22 cellular contexts compared by ENCODE assay signal in the genomic region with DNA sequence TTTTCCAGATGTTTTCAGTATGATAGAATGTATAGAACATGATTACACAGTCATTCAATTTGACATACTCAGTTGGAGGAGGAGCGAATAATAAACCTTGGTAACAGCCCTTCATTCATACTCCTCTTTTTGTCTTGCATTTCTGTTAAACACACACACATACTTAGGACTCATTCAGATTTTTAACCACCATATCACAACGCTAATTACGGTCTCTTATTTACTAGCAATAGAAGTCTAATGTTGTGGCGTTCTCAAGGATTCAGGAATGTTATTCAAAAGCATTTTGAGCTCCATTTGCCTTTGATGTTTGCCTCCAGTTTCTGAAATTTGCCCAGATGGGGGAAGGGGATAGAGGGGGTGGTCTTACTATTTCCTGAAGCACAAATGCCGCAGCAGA.
DNase-seq lines count a peak whose midpoint lies in the region; FAIRE-seq and TF ChIP-seq lines count a peak whose summit lies in the region.
"Had no signal": no experiment of that assay in that cellular context is flagged by ENCODE, and none has a peak within 500 bp of the region (broad histone marks: within the 10 kb centered on the region; RNA-seq: fewer than 3 reads in every experiment).

No MANE protein-coding gene starts in this region.

- H3K18ac ChIP-seq in neuronal stem cell (ENCODE audit: low read length): no peak overlapping the region

- peak; percentile 73 for FAIRE-seq in D721Med (lab: Jason Lieb, UNC)
- FAIRE-seq: G401.6, HTR-8/SVneo had no signal

- intact Hi-C loops in prostate gland (cut with DNase I): no loop called here

- no peak overlapping the region for H3K9ac ChIP-seq in neuronal stem cell (ENCODE audit: low read depth, low read length, poor library complexity)

- H3K4me3 Mint-ChIP-seq in glutamatergic neuron (ENCODE audit: unreplicated experiment): peak overlapping the region; percentile 69
- H3K4me3 Mint-ChIP-seq: IgD-negative memory B cell had no signal

- TF ChIP-seq POLR2A in prostate gland (IDR thresholded peaks at IDR 0.05): no peak

- peaks cover 9 to 53% of the 10 kb centered on the region in 2 donors for H3K4me1 ChIP-seq in neuronal stem cell (ENCODE audit: control insufficient read depth in 2 of 2, insufficient read depth in 1 of 2, low read depth in 1 of 2, low read length in 2 of 2)
- H3K4me1 ChIP-seq in prostate gland (replicated peaks): no peaks in the 10 kb centered on the region
- H3K4me1 ChIP-seq in HAP-1: peaks cover 32% of the 10 kb centered on the region

- no peak overlapping the region for H3K23ac ChIP-seq in neuronal stem cell (ENCODE audit: low read depth, low read length, poor library complexity)

- H3K79me1 ChIP-seq in neuronal stem cell (ENCODE audit: low read depth, low read length): no peaks in the 10 kb centered on the region

- H2BK12ac ChIP-seq in neuronal stem cell (ENCODE audit: low read length): no peak overlapping the region

- H3K27ac Mint-ChIP-seq in glutamatergic neuron (ENCODE audit: unreplicated experiment): peak overlapping the region; percentile 49
- H3K27ac Mint-ChIP-seq: IgD-negative memory B cell had no signal

- H2BK5ac ChIP-seq in neuronal stem cell (ENCODE audit: low read length): no peak overlapping the region

- peaks cover 19% of the 10 kb centered on the region for H3K4me1 Mint-ChIP-seq in glutamatergic neuron (ENCODE audit: low read depth, unreplicated experiment)
- H3K4me1 Mint-ChIP-seq: IgD-negative memory B cell had no signal

- peaks cover 3% of the 10 kb centered on the region for H3K27me3 Mint-ChIP-seq in glutamatergic neuron (ENCODE audit: unreplicated experiment)
- H3K27me3 Mint-ChIP-seq: IgD-negative memory B cell had no signal

- no peak for TF ChIP-seq CTCF in D721Med (IDR thresholded peaks at IDR 0.05; ENCODE audit: insufficient read depth, missing control alignments)
- no peak for TF ChIP-seq CTCF in glutamatergic neuron (IDR thresholded peaks at IDR 0.05; ENCODE audit: partially characterized antibody, unreplicated experiment)
- TF ChIP-seq CTCF in prostate gland (IDR thresholded peaks at IDR 0.05): no peak

- H3K27ac ChIP-seq in neuronal stem cell (replicated peaks; ENCODE audit: low read length) (no peak overlapping the region), prostate gland (no peak overlapping the region)
- H3K27ac ChIP-seq: C4-2B had no signal

- DNase-seq in D721Med (ENCODE audit: insufficient read length, low spot score) (no peak), NCI-H526 treated with DMSO at 0.1 percent for 48 hours (lab: John Stamatoyannopoulos, UW) (peak; percentile 32), glutamatergic neuron (no peak), neuronal stem cell (ENCODE audit: low spot score) (no peak), kidney tubule cell (ENCODE audit: low spot score) (no peak), prostate gland (ENCODE audit: low spot score) (no peak), NCI-H345 treated with DMSO at 0.1 percent for 48 hours (lab: John Stamatoyannopoulos, UW; ENCODE audit: unreplicated experiment) (no peak), HAP-1 (ENCODE audit: low spot score in 2 of 2) (no peak)
- DNase-seq: AML-193, HCEC 1CT, Karpas-422, NCI-H1092, NCI-H1436 treated with DMSO at 0.1 percent for 48 hours, NCI-H2029, PC-3, RPMI8226, SIG-M5 had no signal

- in situ Hi-C loops in HAP-1 (cut with MboI; ENCODE audit: low sequenced_read_pairs): no loop called here

- no peaks in the 10 kb centered on the region for H3K36me3 Mint-ChIP-seq in glutamatergic neuron (ENCODE audit: unreplicated experiment)

- H3K4ac ChIP-seq in neuronal stem cell (ENCODE audit: low read length): no peak overlapping the region

- H3K4me3 ChIP-seq in neuronal stem cell (ENCODE audit: low read length in 2 of 2) (no peak overlapping the region), prostate gland (no peak overlapping the region), HAP-1 (no peak overlapping the region)
- H3K4me3 ChIP-seq: MG63 had no signal

- H4K8ac ChIP-seq in neuronal stem cell (ENCODE audit: low read depth, low read length): no peak overlapping the region

- H4K91ac ChIP-seq in neuronal stem cell (ENCODE audit: low read depth, low read length, poor library complexity): no peak overlapping the region

- peaks cover 0 to 2% of the 10 kb centered on the region in 2 donors for H3K9me3 ChIP-seq in neuronal stem cell (replicated peaks in 1 of 2; ENCODE audit: control insufficient read depth in 2 of 2, insufficient read depth in 1 of 2, low read depth in 1 of 2, low read length in 2 of 2)
- H3K9me3 ChIP-seq in prostate gland: no peaks in the 10 kb centered on the region
- H3K9me3 ChIP-seq in HAP-1: no peaks in the 10 kb centered on the region
- H3K9me3 ChIP-seq: MG63 had no signal

- no peak overlapping the region for H3K14ac ChIP-seq in neuronal stem cell (ENCODE audit: low read length)

- no peak overlapping the region for H2BK15ac ChIP-seq in neuronal stem cell (ENCODE audit: low read length)

- no peaks in the 10 kb centered on the region for H3K9me3 Mint-ChIP-seq in glutamatergic neuron (ENCODE audit: unreplicated experiment)

- no peaks in the 10 kb centered on the region for H3K36me3 ChIP-seq in neuronal stem cell (replicated peaks in 1 of 2; ENCODE audit: control insufficient read depth in 2 of 2, insufficient read depth in 2 of 2, low read length in 2 of 2)
- no peaks in the 10 kb centered on the region for H3K36me3 ChIP-seq in prostate gland
- no peaks in the 10 kb centered on the region for H3K36me3 ChIP-seq in HAP-1 (replicated peaks)

- no CpG with 5 or more reads among the region's 5 CpGs for WGBS in neuronal stem cell (ENCODE audit: extremely low coverage in 2 of 2, insufficient read length in 2 of 2, insufficient replicate concordance in 1 of 2), 2 donors
- WGBS in prostate gland: 94% methylated on average over 5 of the region's 5 CpGs

- no peaks in the 10 kb centered on the region for H3K27me3 ChIP-seq in neuronal stem cell (ENCODE audit: control insufficient read depth in 3 of 3, insufficient read depth in 3 of 3, low read depth in 1 of 3, low read length in 3 of 3)
- no peaks in the 10 kb centered on the region for H3K27me3 ChIP-seq in prostate gland (replicated peaks; ENCODE audit: insufficient read depth)
- H3K27me3 ChIP-seq in HAP-1 (ENCODE audit: low read depth): 0 out of 2 replicates have a peak, but pooled peaks cover 4% of the 10 kb centered on the region
- H3K27me3 ChIP-seq: MG63 had no signal

- H2AK5ac ChIP-seq in neuronal stem cell (ENCODE audit: low read depth, low read length): no peak overlapping the region

- H2BK120ac ChIP-seq in neuronal stem cell (ENCODE audit: low read depth, low read length): no peak overlapping the region

- no peak overlapping the region for H3K4me2 ChIP-seq in neuronal stem cell (ENCODE audit: insufficient read depth, low read length, poor library complexity, severe bottlenecking)

- H2AFZ ChIP-seq in neuronal stem cell (ENCODE audit: low read length): peak overlapping the region; percentile 47
